ENCODE assay signal across 25 cellular contexts in genomic region chr14:50051106-50051505, GRCh38.
"Had no signal": no experiment of that assay in that cellular context is flagged by ENCODE, and none has a peak within 500 bp of the region (broad histone marks: within the 10 kb centered on the region; RNA-seq: fewer than 3 reads in every experiment).

No MANE protein-coding gene starts in this region.

- H3K27ac ChIP-seq: RWPE1 had no signal

- H3K36me3 Mint-ChIP-seq: WTC11 had no signal

- H3K9me3 Mint-ChIP-seq: activated T-cell treated with anti-CD3 and anti-CD28 coated beads, Interleukin-2, amount 50 U/mL, for 24 hours; T-helper 1 cell treated with Interleukin-12 subunit alpha and Interleukin-12 subunit beta and Interleukin-4 antibody, amounts not matched to agents 30 μg/mL and 1 μg/mL, for 36 hours had no signal

- H3K27ac Mint-ChIP-seq: activated CD4-positive, alpha-beta T cell treated with anti-CD3 and anti-CD28 coated beads, Interleukin-2, amount 10 ng/mL, durations not matched to agents 24 days and 14 days; activated CD8-positive, alpha-beta memory T cell treated with anti-CD3 and anti-CD28 coated beads, Interleukin-2, amount 10 ng/mL, durations not matched to agents 7 days and 5 days; activated naive CD8-positive, alpha-beta T cell treated with anti-CD3 and anti-CD28 coated beads for 36 hours; activated T-helper 1 cell treated with anti-CD3 and anti-CD28 coated beads, Interleukin-12 subunit alpha, Interleukin-12 subunit beta, Interleukin-2, Interleukin-4 antibody, amounts not matched to agents 30 ng/mL and 10 ng/mL and 1 ng/mL, durations not matched to agents 14 hours and 24 hours and 36 hours; T-helper 1 cell treated with Interleukin-12 subunit alpha and Interleukin-12 subunit beta and Interleukin-4 antibody, amounts not matched to agents 30 μg/mL and 1 μg/mL, for 36 hours; WTC11 had no signal

- H3K27me3 Mint-ChIP-seq: activated CD4-positive, alpha-beta T cell treated with anti-CD3 and anti-CD28 coated beads, Interleukin-2, amount 10 ng/mL, durations not matched to agents 24 days and 14 days; activated CD8-positive, alpha-beta memory T cell treated with anti-CD3 and anti-CD28 coated beads, Interleukin-2, amount 10 ng/mL, durations not matched to agents 7 days and 5 days; activated naive CD8-positive, alpha-beta T cell treated with anti-CD3 and anti-CD28 coated beads for 36 hours; activated T-cell treated with anti-CD3 and anti-CD28 coated beads, Interleukin-2, amount 50 U/mL, for 24 hours had no signal

- ATAC-seq: activated CD8-positive, alpha-beta memory T cell treated with anti-CD3 and anti-CD28 coated beads, Interleukin-2, amount 10 ng/mL, durations not matched to agents 7 days and 5 days; Panc1; WTC11 had no signal

- H3K4me3 Mint-ChIP-seq: activated CD4-positive, alpha-beta T cell treated with anti-CD3 and anti-CD28 coated beads, Interleukin-2, amount 10 ng/mL, durations not matched to agents 24 days and 14 days; activated CD8-positive, alpha-beta memory T cell treated with anti-CD3 and anti-CD28 coated beads, Interleukin-2, amount 10 ng/mL, durations not matched to agents 7 days and 5 days; activated naive CD8-positive, alpha-beta T cell treated with anti-CD3 and anti-CD28 coated beads for 36 hours; activated T-cell treated with anti-CD3 and anti-CD28 coated beads, Interleukin-2, amount 50 U/mL, for 24 hours; activated T-helper 1 cell treated with anti-CD3 and anti-CD28 coated beads, Interleukin-12 subunit alpha, Interleukin-12 subunit beta, Interleukin-2, Interleukin-4 antibody, amounts not matched to agents 30 ng/mL and 10 ng/mL and 1 ng/mL, durations not matched to agents 14 hours and 24 hours and 36 hours; T-helper 1 cell treated with Interleukin-12 subunit alpha and Interleukin-12 subunit beta and Interleukin-4 antibody, amounts not matched to agents 30 μg/mL and 1 μg/mL, for 36 hours; WTC11 had no signal

- DNase-seq: activated CD4-positive, alpha-beta T cell treated with anti-CD3 and anti-CD28 coated beads for 1 hour; activated CD4-positive, alpha-beta T cell treated with anti-CD3 and anti-CD28 coated beads, Interleukin-2, amount 10 ng/mL, durations not matched to agents 24 days and 14 days; activated CD4-positive, alpha-beta T cell treated with anti-CD3 and anti-CD28 coated beads, Interleukin-2, amount 50 U/mL, for 48 hours; activated CD8-positive, alpha-beta memory T cell treated with anti-CD3 and anti-CD28 coated beads, Interleukin-2, amount 10 ng/mL, durations not matched to agents 7 days and 5 days; activated effector memory CD4-positive, alpha-beta T cell treated with Interleukin-2 at 50 U/mL for 16 hours; activated naive CD4-positive, alpha-beta T cell; activated naive CD8-positive, alpha-beta T cell treated with anti-CD3 and anti-CD28 coated beads for 36 hours; activated T-cell treated with anti-CD3 and anti-CD28 coated beads, Interleukin-2, amount 50 U/mL, for 24 hours; caudate nucleus; Karpas-422; NCI-H1105 treated with DMSO at 0.1 percent for 48 hours; NCI-H1436 treated with DMSO at 0.1 percent for 48 hours; NCI-H187; NCI-H2081; NCI-H510A treated with DMSO at 0.1 percent for 48 hours; NCI-H69; NK-92 treated with Interleukin-12 subunit alpha and Interleukin-12 subunit beta, amount 100 ng/mL, for 24 hours; OCI-M1; SHP77 treated with DMSO at 0.1 percent for 48 hours; T-helper 9 cell had no signal
